In genomic region chr19:56161534-56161933, GRCh38 we compare ENCODE assay signal across 16 cellular contexts. TPM values are rescaled to one million over a fixed set of nuclear protein-coding genes. Genes with fewer than 3 reads are reported as not detected.
DNase-seq lines count a peak whose midpoint lies in the region; ATAC-seq and TF ChIP-seq lines count a peak whose summit lies in the region.
"Had no signal": no experiment of that assay in that cellular context is flagged by ENCODE, and none has a peak within 500 bp of the region (broad histone marks: within the 10 kb centered on the region; RNA-seq: fewer than 3 reads in every experiment).

No MANE protein-coding gene starts in this region.

- no peaks in the 10 kb centered on the region for H3F3A ChIP-seq in SK-N-SH (replicated peaks; ENCODE audit: insufficient read depth)

- no peak overlapping the region for H3K4me2 ChIP-seq in hepatocyte
- no peak overlapping the region for H3K4me2 ChIP-seq in SK-N-SH

- POLR2A ChIA-PET in SK-N-SH (lab: Yijun Ruan, JAX): no interaction called here

- peaks cover 10% of the 10 kb centered on the region in 2 donors for H3K36me3 Mint-ChIP-seq in activated naive CD4-positive, alpha-beta T cell treated with anti-CD3 and anti-CD28 coated beads, Interleukin-2, amount 50 U/mL, for 72 hours

- no peak overlapping the region for H2AFZ ChIP-seq in hepatocyte
- no peak overlapping the region for H2AFZ ChIP-seq in SK-N-SH (ENCODE audit: low read depth)
- H2AFZ ChIP-seq: GM23248 had no signal

- no peak for TF ChIP-seq RAD21 in SK-N-SH (IDR thresholded peaks at IDR 0.05; ENCODE audit: low read length)

- H3K9me2 ChIP-seq in hepatocyte (replicated peaks; ENCODE audit: insufficient read depth) (no peaks in the 10 kb centered on the region), SK-N-SH (no peaks in the 10 kb centered on the region)

- no peaks in the 10 kb centered on the region for H4K20me1 ChIP-seq in hepatocyte (ENCODE audit: insufficient read depth, poor library complexity, severe bottlenecking)
- H4K20me1 ChIP-seq in SK-N-SH (ENCODE audit: insufficient read depth): no peaks in the 10 kb centered on the region

- no peak overlapping the region for H3K9ac ChIP-seq in SK-N-SH
- H3K9ac ChIP-seq: GM23248 had no signal

- CTCF ChIA-PET in SK-N-SH (lab: Yijun Ruan, JAX): interaction anchor here (0.6 to 2.7 kb wide), 5 partner anchors 83 to 95 kb away, joined by 3 to 12 read pairs (median 4); no protein-coding TSS in a partner anchor

- H3K4me3 ChIP-seq in hepatocyte (no peak overlapping the region), SK-N-SH (ENCODE audit: low read depth in 2 of 2, low read length in 1 of 2) (no peak overlapping the region)
- H3K4me3 ChIP-seq: GM12878, GM23248 had no signal

- no peak for TF ChIP-seq EP300 in SK-N-SH (IDR thresholded peaks at IDR 0.05; ENCODE audit: borderline replicate concordance in 1 of 2, low read depth in 1 of 2, low read length in 1 of 2)

- H3K9me3 ChIP-seq in hepatocyte (ENCODE audit: low read depth): no peaks in the 10 kb centered on the region
- no peaks in the 10 kb centered on the region for H3K9me3 ChIP-seq in SK-N-SH

- H3K36me3 ChIP-seq in hepatocyte (replicated peaks; ENCODE audit: insufficient read depth, low read depth): no peaks in the 10 kb centered on the region
- H3K36me3 ChIP-seq in SK-N-SH (replicated peaks in 1 of 2; ENCODE audit: control insufficient read depth in 1 of 2, insufficient read depth in 2 of 2, low read length in 1 of 2): peaks cover 0 to 9% of the 10 kb centered on the region in 2 experiments

- H3K27ac ChIP-seq in hepatocyte (no peak overlapping the region), SK-N-SH (ENCODE audit: low read depth in 2 of 2, low read length in 1 of 2) (no peak overlapping the region)
- H3K27ac ChIP-seq: GM23248 had no signal

- H3K4me1 ChIP-seq in hepatocyte (ENCODE audit: insufficient read depth) (no peaks in the 10 kb centered on the region), SK-N-SH (ENCODE audit: control insufficient read depth in 1 of 2, insufficient read depth in 2 of 2, low read depth in 1 of 2, low read length in 1 of 2) (no peaks in the 10 kb centered on the region)

- 93% methylated on average over 11 of the region's 11 CpGs for WGBS in hepatocyte (ENCODE audit: low lambda C conversion rate, missing lambda C conversion rate)
- 100% methylated on average over 6 of the region's 11 CpGs for WGBS in SK-N-SH (ENCODE audit: low lambda C conversion rate)

- no peaks in the 10 kb centered on the region for H3K27me3 ChIP-seq in hepatocyte
- no peaks in the 10 kb centered on the region for H3K27me3 ChIP-seq in SK-N-SH (ENCODE audit: insufficient read depth)

- no peak for TF ChIP-seq CTCF in hepatocyte (IDR thresholded peaks at IDR 0.05; ENCODE audit: poor library complexity)
- no peak for TF ChIP-seq CTCF in SK-N-SH (IDR thresholded peaks at IDR 0.05)

- no peaks in the 10 kb centered on the region for H3K79me2 ChIP-seq in hepatocyte
- H3K79me2 ChIP-seq in SK-N-SH (ENCODE audit: insufficient read depth): no peaks in the 10 kb centered on the region

- peaks cover 7 to 8% of the 10 kb centered on the region in 2 donors for H3K9me3 Mint-ChIP-seq in activated naive CD4-positive, alpha-beta T cell treated with anti-CD3 and anti-CD28 coated beads, Interleukin-2, amount 50 U/mL, for 72 hours
- H3K9me3 Mint-ChIP-seq: CD4-positive, alpha-beta T cell had no signal

- H3K27ac Mint-ChIP-seq in activated naive CD4-positive, alpha-beta T cell treated with anti-CD3 and anti-CD28 coated beads, Interleukin-2, amount 50 U/mL, for 72 hours: peak overlapping the region; percentile 12 to 75
- H3K27ac Mint-ChIP-seq: CD4-positive, alpha-beta T cell; IgD-negative memory B cell had no signal

- no peak for ATAC-seq in activated naive CD4-positive, alpha-beta T cell treated with anti-CD3 and anti-CD28 coated beads, Interleukin-2, amount 50 U/mL, for 72 hours
- ATAC-seq: GM12878, HCT116 had no signal

- DNase-seq in activated naive CD4-positive, alpha-beta T cell treated with anti-CD3 and anti-CD28 coated beads, Interleukin-2, amount 50 U/mL, for 72 hours (ENCODE audit: low spot score in 2 of 2): no peak
- no peak for DNase-seq in activated naive CD4-positive, alpha-beta T cell treated with anti-CD3 and anti-CD28 coated beads, Interleukin-2, amount 50 U/mL, for 16 hours
- DNase-seq in hepatocyte (ENCODE audit: low spot score) (peak; percentile 3), glomerular visceral epithelial cell (ENCODE audit: extremely low spot score) (no peak), dermis blood vessel endothelial cell (no peak), SK-N-SH (no peak)
- DNase-seq: 8988T; C1 segment of cervical spinal cord; Calu3; CD4-positive, alpha-beta T cell; DMS 273 treated with DMSO at 0.1 percent for 48 hours; GM23248 had no signal

TF ChIP-seq in SK-N-SH, 30 proteins besides CTCF, POLR2A, EP300 and RAD21 (continues in another document):
- TF ChIP-seq USF2 (IDR thresholded peaks at IDR 0.05; ENCODE audit: borderline replicate concordance, low read depth, low read length): no peak
- no peak for TF ChIP-seq TAF1 (IDR thresholded peaks at IDR 0.05; ENCODE audit: borderline replicate concordance, low read depth, low read length)
- no peak for TF ChIP-seq SIN3A (IDR thresholded peaks at IDR 0.05; ENCODE audit: borderline replicate concordance, low read depth, low read length)
- no peak for TF ChIP-seq CHD2 (IDR thresholded peaks at IDR 0.05; ENCODE audit: low read length, partially characterized antibody)
- no peak for TF ChIP-seq MAX (IDR thresholded peaks at IDR 0.05; ENCODE audit: low read depth)
- no peak for TF ChIP-seq MXI1 (IDR thresholded peaks at IDR 0.05; ENCODE audit: low read depth, low read length)
- TF ChIP-seq FOSL2 (IDR thresholded peaks at IDR 0.05; ENCODE audit: borderline replicate concordance, low read depth): no peak
- TF ChIP-seq NRF1 (IDR thresholded peaks at IDR 0.05; ENCODE audit: low read depth, low read length): no peak
- TF ChIP-seq RFX5 (IDR thresholded peaks at IDR 0.05; ENCODE audit: low read length): no peak
- TF ChIP-seq FOXJ3 (CRISPR knock-in tag; IDR thresholded peaks at IDR 0.05): no peak
- TF ChIP-seq TCF12 (IDR thresholded peaks at IDR 0.05): no peak
- TF ChIP-seq POLR2AphosphoS5 (IDR thresholded peaks at IDR 0.05; ENCODE audit: low read depth, low read length): no peak
- no peak for TF ChIP-seq JUND (IDR thresholded peaks at IDR 0.05)
- TF ChIP-seq TEAD4 (IDR thresholded peaks at IDR 0.05; ENCODE audit: borderline replicate concordance, insufficient read depth): no peak
- TF ChIP-seq FOXM1 (IDR thresholded peaks at IDR 0.05; ENCODE audit: low read depth): no peak

RNA-seq across cellular contexts. Expression of gene GALP, which starts 14.3 kb away (rescaled TPM):
- not detected for total RNA-seq in activated naive CD4-positive, alpha-beta T cell treated with anti-CD3 and anti-CD28 coated beads, Interleukin-2, amount 50 U/mL, for 72 hours
- total RNA-seq in hepatocyte (not detected in 2 replicates), dermis blood vessel endothelial cell (not detected in 2 replicates)
- polyA plus RNA-seq in hepatocyte (not detected in 2 replicates), SK-N-SH (2012; rRNA removed) (not detected in 2 replicates)
- polyA plus RNA-seq in SK-N-SH (2012; cell fraction: cytosol; rRNA removed): not detected in 2 replicates
- not detected in 2 replicates for polyA plus RNA-seq in SK-N-SH (2012; cell fraction: nucleus; rRNA removed)
- total RNA-seq: Calu3; CD4-positive, alpha-beta T cell; G401; GM12878; GM23248 had no signal
- polyA plus RNA-seq: GM12878, GM23248, IgD-negative memory B cell had no signal

RNA-seq across cellular contexts. Expression of gene ZNF444, which starts 20.4 kb away (rescaled TPM):
- total RNA-seq in activated naive CD4-positive, alpha-beta T cell treated with anti-CD3 and anti-CD28 coated beads, Interleukin-2, amount 50 U/mL, for 72 hours: 10 to 100 TPM; 25.9 to 37.3 TPM
- total RNA-seq in hepatocyte: 38.3 and 46.6 TPM in 2 replicates
- 60.2 and 74.3 TPM in 2 replicates for polyA plus RNA-seq in hepatocyte
- total RNA-seq in dermis blood vessel endothelial cell: 22.6 and 26.3 TPM in 2 replicates
- 21.8 and 23.2 TPM in 2 replicates for polyA plus RNA-seq in SK-N-SH (2012; rRNA removed)
- polyA plus RNA-seq in SK-N-SH (2012; cell fraction: cytosol; rRNA removed): 9.6 and 13.9 TPM in 2 replicates
- polyA plus RNA-seq in SK-N-SH (2012; cell fraction: nucleus; rRNA removed): 68.1 and 90.5 TPM in 2 replicates

RNA-seq across cellular contexts. Expression of gene ZSCAN5B, which starts 36.0 kb away (rescaled TPM):
- not detected for total RNA-seq in activated naive CD4-positive, alpha-beta T cell treated with anti-CD3 and anti-CD28 coated beads, Interleukin-2, amount 50 U/mL, for 72 hours
- not detected in 2 replicates for total RNA-seq in hepatocyte
- polyA plus RNA-seq in hepatocyte: not detected in 2 replicates
- not detected in 2 replicates for total RNA-seq in dermis blood vessel endothelial cell
- polyA plus RNA-seq in SK-N-SH (2012; rRNA removed): not detected in 2 replicates
- polyA plus RNA-seq in SK-N-SH (2012; cell fraction: cytosol; rRNA removed): not detected in 2 replicates
- not detected in 2 replicates for polyA plus RNA-seq in SK-N-SH (2012; cell fraction: nucleus; rRNA removed)
- total RNA-seq: Calu3; CD4-positive, alpha-beta T cell; G401; GM12878; GM23248 had no signal
- polyA plus RNA-seq: GM23248 had no signal

RNA-seq across cellular contexts. Expression of gene ZNF787, which starts 40.4 kb away (rescaled TPM):
- total RNA-seq in activated naive CD4-positive, alpha-beta T cell treated with anti-CD3 and anti-CD28 coated beads, Interleukin-2, amount 50 U/mL, for 72 hours: 10 to 100 TPM; 32.2 to 32.5 TPM
- total RNA-seq in hepatocyte (14.5 and 23.5 TPM in 2 replicates), dermis blood vessel endothelial cell (30.0 and 41.2 TPM in 2 replicates)
- polyA plus RNA-seq in hepatocyte (24.9 and 27.2 TPM in 2 replicates), SK-N-SH (2012; rRNA removed) (14.3 and 16.0 TPM in 2 replicates)
- polyA plus RNA-seq in SK-N-SH (2012; cell fraction: cytosol; rRNA removed): 5.9 and 10.5 TPM in 2 replicates
- polyA plus RNA-seq in SK-N-SH (2012; cell fraction: nucleus; rRNA removed): 23.9 and 26.9 TPM in 2 replicates

RNA-seq across cellular contexts. Expression of gene ZSCAN5C, which starts 40.5 kb away (rescaled TPM):
- total RNA-seq in activated naive CD4-positive, alpha-beta T cell treated with anti-CD3 and anti-CD28 coated beads, Interleukin-2, amount 50 U/mL, for 72 hours: not detected
- total RNA-seq in hepatocyte: not detected in 2 replicates
- polyA plus RNA-seq in hepatocyte: not detected in 2 replicates
- total RNA-seq in dermis blood vessel endothelial cell: not detected in 2 replicates
- not detected in 2 replicates for polyA plus RNA-seq in SK-N-SH (2012; rRNA removed)
- not detected in 2 replicates for polyA plus RNA-seq in SK-N-SH (2012; cell fraction: cytosol; rRNA removed)
- polyA plus RNA-seq in SK-N-SH (2012; cell fraction: nucleus; rRNA removed): not detected in 2 replicates
- total RNA-seq: Calu3; CD4-positive, alpha-beta T cell; G401; GM12878; GM23248 had no signal
- polyA plus RNA-seq: GM12878, GM23248, IgD-negative memory B cell had no signal
